33 cellular contexts compared by ENCODE assay signal in the genomic region with DNA sequence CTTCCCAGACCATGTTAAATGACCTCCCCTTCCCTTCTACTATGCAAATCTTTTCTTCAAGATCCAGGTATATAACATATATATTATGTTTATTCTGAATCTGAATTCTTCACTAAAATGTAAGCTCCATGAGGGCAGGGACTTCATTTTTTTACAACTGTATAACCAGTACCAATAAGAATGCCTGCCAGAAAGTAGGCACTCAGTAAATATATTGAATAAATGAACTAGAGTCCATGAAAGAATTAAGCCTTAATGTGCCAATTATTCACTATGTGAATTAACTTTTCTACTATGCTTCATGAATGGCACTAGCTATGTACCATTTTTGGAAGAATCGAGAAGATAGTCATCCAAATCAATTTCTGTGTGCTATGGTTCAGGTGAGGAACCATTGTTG.
"Had no signal": no experiment of that assay in that cellular context is flagged by ENCODE, and none has a peak within 500 bp of the region (broad histone marks: within the 10 kb centered on the region; RNA-seq: fewer than 3 reads in every experiment).

No MANE protein-coding gene starts in this region.

- H3K4me3 ChIP-seq: adrenal gland, ascending aorta, body of pancreas, breast epithelium, cardiac muscle cell had no signal

- H3K27ac ChIP-seq: adrenal gland, ascending aorta, body of pancreas, brain microvascular endothelial cell, breast epithelium, cardiac muscle cell had no signal

- ATAC-seq: activated naive CD4-positive, alpha-beta T cell treated with anti-CD3 and anti-CD28 coated beads, Interleukin-2, amount 50 U/mL, for 72 hours; activated naive CD8-positive, alpha-beta T cell treated with anti-CD3 and anti-CD28 coated beads, Interleukin-2, amount 50 U/mL, for 24 hours; activated T-cell treated with anti-CD3 and anti-CD28 coated beads, Interleukin-2, amount 50 U/mL, for 4 hours; activated T-cell treated with anti-CD3 and anti-CD28 coated beads, Interleukin-2, amount 50 U/mL, for 72 hours; activated T-helper 17 cell treated with anti-CD3 and anti-CD28 coated beads, Interleukin-2, amount 50 U/mL, for 72 hours; body of pancreas had no signal

- H3K4me1 ChIP-seq: ascending aorta, body of pancreas, breast epithelium had no signal

- DNase-seq: activated effector memory CD4-positive, alpha-beta T cell treated with anti-CD3 and anti-CD28 coated beads, Interleukin-2, amount 50 U/mL, for 16 hours; activated effector memory CD4-positive, alpha-beta T cell treated with Interleukin-2 at 50 U/mL for 16 hours; activated gamma-delta T cell; activated gamma-delta T cell treated with Interleukin-2 at 50 U/mL for 16 hours; activated naive CD4-positive, alpha-beta T cell; activated naive CD4-positive, alpha-beta T cell treated with anti-CD3 and anti-CD28 coated beads for 36 hours; activated naive CD4-positive, alpha-beta T cell treated with anti-CD3 and anti-CD28 coated beads, Interleukin-2, amount 10 ng/mL, durations not matched to agents 7 days and 5 days; activated naive CD4-positive, alpha-beta T cell treated with anti-CD3 and anti-CD28 coated beads, Interleukin-2, amount 50 U/mL, for 16 hours; activated naive CD4-positive, alpha-beta T cell treated with Interleukin-2 at 50 U/mL for 16 hours; activated naive CD8-positive, alpha-beta T cell treated with anti-CD3 and anti-CD28 coated beads for 36 hours; activated naive CD8-positive, alpha-beta T cell treated with anti-CD3 and anti-CD28 coated beads, Interleukin-2, amount 10 ng/mL, durations not matched to agents 7 days and 5 days; activated naive CD8-positive, alpha-beta T cell treated with anti-CD3 and anti-CD28 coated beads, Interleukin-2, amount 50 U/mL, for 24 hours; activated T-cell treated with anti-CD3 and anti-CD28 coated beads, Interleukin-2, amount 50 U/mL, for 24 hours; activated T-cell treated with anti-CD3 and anti-CD28 coated beads, Interleukin-2, amount 50 U/mL, for 4 hours; activated T-cell treated with anti-CD3 and anti-CD28 coated beads, Interleukin-2, amount 50 U/mL, for 48 hours; activated T-cell treated with anti-CD3 and anti-CD28 coated beads, Interleukin-2, amount 50 U/mL, for 72 hours; amniotic stem cell; amygdala; anterior cingulate cortex; aorta; body of pancreas; brain microvascular endothelial cell; caudate nucleus; central memory CD4-positive, alpha-beta T cell; cerebellar nuclear complex had no signal

- H3K9me3 ChIP-seq: adrenal gland, ascending aorta, body of pancreas, breast epithelium had no signal

- H3K27me3 ChIP-seq: adrenal gland, ascending aorta, body of pancreas, brain microvascular endothelial cell, breast epithelium, cardiac muscle cell had no signal

- H3K36me3 ChIP-seq: adrenal gland, ascending aorta, brain microvascular endothelial cell, breast epithelium, cardiac muscle cell had no signal

- FAIRE-seq: astrocyte, bronchial epithelial cell had no signal
